Comparison of ENCODE assay signal across 18 cellular contexts in genomic region chr6:110699780-110700179, GRCh38.
A peak's percentile ranks its signal among the peaks of the same experiment; 100 is the strongest.
DNase-seq lines count a peak whose midpoint lies in the region; ATAC-seq, FAIRE-seq and TF ChIP-seq lines count a peak whose summit lies in the region.
"Had no signal": no experiment of that assay in that cellular context is flagged by ENCODE, and none has a peak within 500 bp of the region (broad histone marks: within the 10 kb centered on the region; RNA-seq: fewer than 3 reads in every experiment).

No MANE protein-coding gene starts in this region.

- H3K14ac ChIP-seq in mesenchymal stem cell (ENCODE audit: low read length in 2 of 2): no peak overlapping the region

- H3K4me2 ChIP-seq in A549 (peak overlapping the region; percentile 42; the same call in 2 of the 3 replicates), SK-N-SH (peak overlapping the region; percentile 68; the same call in 1 of the 2 replicates), mesenchymal stem cell (ENCODE audit: low read length, poor library complexity, severe bottlenecking) (no peak overlapping the region)

- intact Hi-C loops in dorsolateral prefrontal cortex (cut with DNase I): loop anchor here in 1 of 2 donors (10.0 kb wide), 1 partner anchor 245 kb away; no protein-coding TSS in a partner anchor

- H3K4ac ChIP-seq in mesenchymal stem cell (ENCODE audit: low read depth in 1 of 2, low read length in 2 of 2): no peak overlapping the region

- H3K79me2 ChIP-seq in SK-N-SH (ENCODE audit: insufficient read depth): peaks cover 20% of the 10 kb centered on the region

- TF ChIP-seq CTCF in A549 (IDR thresholded peaks at IDR 0.05) (no peak), HEK293 (tag by site-specific recombination; IDR thresholded peaks at IDR 0.05) (no peak), SK-N-SH (IDR thresholded peaks at IDR 0.05) (no peak), dorsolateral prefrontal cortex (IDR thresholded peaks at IDR 0.05 in 54 of 56, conservative IDR thresholded peaks at IDR 0.05 in 2 of 56; ENCODE audit: low read depth in 1 of 56, partially characterized antibody in 56 of 56) (no peak)

- H3K27me3 ChIP-seq in SK-N-SH (ENCODE audit: insufficient read depth) (no peaks in the 10 kb centered on the region), mesenchymal stem cell (ENCODE audit: control insufficient read depth in 1 of 2, insufficient read depth in 1 of 2, low read length in 2 of 2) (no peaks in the 10 kb centered on the region), dorsolateral prefrontal cortex (no peaks in the 10 kb centered on the region)
- H3K27me3 ChIP-seq: BE2C had no signal

- WGBS in A549 (ENCODE audit: missing lambda C conversion rate): 77% methylated on average over 3 of the region's 3 CpGs
- 79% methylated on average over 3 of the region's 3 CpGs for WGBS in SK-N-SH (ENCODE audit: low lambda C conversion rate)
- WGBS in mesenchymal stem cell: 84% methylated on average over 3 of the region's 3 CpGs

- FAIRE-seq in A549 (lab: Jason Lieb, UNC): no peak
- FAIRE-seq: G401.6, GM12892 had no signal

- no peak overlapping the region for H2BK5ac ChIP-seq in mesenchymal stem cell (ENCODE audit: low read depth, low read length, poor library complexity, severe bottlenecking)

- TF ChIP-seq POLR2A in A549 (IDR thresholded peaks at IDR 0.05; ENCODE audit: low read length): no peak

- H2AFZ ChIP-seq in SK-N-SH (ENCODE audit: low read depth) (no peak overlapping the region), mesenchymal stem cell (ENCODE audit: low read depth, low read length) (no peak overlapping the region)

- POLR2A ChIA-PET in A549 (lab: Yijun Ruan, JAX) (interaction anchor here (0.6 to 1.4 kb wide), 4 partner anchors 116 to 177 kb away, joined by 3 to 6 read pairs (median 4); partner anchors contain the start of gene CDK19), HEK293 (lab: Yijun Ruan, JAX) (interaction anchor here (0.6 to 1.2 kb wide), 2 partner anchors 175 to 228 kb away, joined by 3 to 4 read pairs; partner anchors contain the start of gene AMD1), SK-N-SH (lab: Yijun Ruan, JAX) (no interaction called here)

- ATAC-seq in A549: no peak
- ATAC-seq: T-helper 17 cell had no signal

- H3K36me3 ChIP-seq in HEK293 (ENCODE audit: control insufficient read depth in 2 of 2, insufficient read depth in 1 of 2, low read length in 2 of 2) (no peaks in the 10 kb centered on the region), SK-N-SH (replicated peaks in 1 of 2; ENCODE audit: control insufficient read depth in 1 of 2, insufficient read depth in 2 of 2, low read length in 1 of 2) (no peaks in the 10 kb centered on the region), mesenchymal stem cell (ENCODE audit: control insufficient read depth in 1 of 2, insufficient read depth in 2 of 2, low read depth in 1 of 2, low read length in 2 of 2) (no peaks in the 10 kb centered on the region)
- H3K36me3 ChIP-seq: BE2C had no signal

- H4K8ac ChIP-seq in mesenchymal stem cell (ENCODE audit: low read length): no peak overlapping the region

- H3K23ac ChIP-seq in mesenchymal stem cell (ENCODE audit: low read length in 2 of 2): no peak overlapping the region

- peaks cover 3% of the 10 kb centered on the region; the same call in 1 of the 3 replicates for H3K9me3 ChIP-seq in A549
- H3K9me3 ChIP-seq in HEK293 (ENCODE audit: control insufficient read depth, insufficient read depth, low read depth, low read length): no peaks in the 10 kb centered on the region
- no peaks in the 10 kb centered on the region for H3K9me3 ChIP-seq in SK-N-SH
- H3K9me3 ChIP-seq in mesenchymal stem cell (ENCODE audit: control insufficient read depth, low read length): no peaks in the 10 kb centered on the region
- H3K9me3 ChIP-seq: BE2C had no signal

- TF ChIP-seq RAD21 in A549 (conservative IDR thresholded peaks at IDR 0.05 in 1 of 2, IDR thresholded peaks at IDR 0.05 in 1 of 2): no peak
- no peak for TF ChIP-seq RAD21 in SK-N-SH (IDR thresholded peaks at IDR 0.05; ENCODE audit: low read length)

- H3F3A ChIP-seq in SK-N-SH (replicated peaks; ENCODE audit: insufficient read depth): peaks cover 44% of the 10 kb centered on the region

- H3K4me1 ChIP-seq in A549 (peaks cover 37% of the 10 kb centered on the region), HEK293 (ENCODE audit: control insufficient read depth, insufficient read depth, low read length) (no peaks in the 10 kb centered on the region), SK-N-SH (ENCODE audit: control insufficient read depth in 1 of 2, insufficient read depth in 2 of 2, low read depth in 1 of 2, low read length in 1 of 2) (no peaks in the 10 kb centered on the region; a peak in 1 of 4 replicates), mesenchymal stem cell (ENCODE audit: control insufficient read depth, insufficient read depth, low read depth, low read length) (no peaks in the 10 kb centered on the region)
- H3K4me1 ChIP-seq: BE2C had no signal

- H2AK5ac ChIP-seq in mesenchymal stem cell (ENCODE audit: low read length, severe bottlenecking): no peak overlapping the region

- CTCF ChIA-PET in A549 (lab: Yijun Ruan, JAX): interaction anchor here (1.3 to 1.8 kb wide), 2 partner anchors 9 to 17 kb away, joined by 5 to 7 read pairs; no protein-coding TSS in a partner anchor
- CTCF ChIA-PET in HEK293 (lab: Yijun Ruan, JAX): interaction anchor here (1.0 kb wide), 1 partner anchor 8 kb away, joined by 4 read pairs; no protein-coding TSS in a partner anchor
- CTCF ChIA-PET in SK-N-SH (lab: Yijun Ruan, JAX): interaction anchor here (1.0 to 2.4 kb wide), 3 partner anchors 17 to 157 kb away, joined by 3 to 10 read pairs (median 3); no protein-coding TSS in a partner anchor

- no peak overlapping the region for H2BK120ac ChIP-seq in mesenchymal stem cell (ENCODE audit: low read depth, low read length)

- TF ChIP-seq EP300 in A549 (IDR thresholded peaks at IDR 0.05): no peak
- TF ChIP-seq EP300 in SK-N-SH (IDR thresholded peaks at IDR 0.05; ENCODE audit: borderline replicate concordance in 1 of 2, low read depth in 1 of 2, low read length in 1 of 2): no peak

- peaks cover 13% of the 10 kb centered on the region for H4K20me1 ChIP-seq in SK-N-SH (ENCODE audit: insufficient read depth)

- H4K91ac ChIP-seq in mesenchymal stem cell (ENCODE audit: low read length): no peak overlapping the region

- no peak overlapping the region for H2BK15ac ChIP-seq in mesenchymal stem cell (ENCODE audit: low read depth, poor library complexity, severe bottlenecking)

- H3K18ac ChIP-seq in mesenchymal stem cell (ENCODE audit: low read depth in 1 of 2, low read length in 2 of 2): no peak overlapping the region

- no peak overlapping the region for H2BK12ac ChIP-seq in mesenchymal stem cell (ENCODE audit: low read length in 2 of 2)

- H3K79me1 ChIP-seq in mesenchymal stem cell (replicated peaks; ENCODE audit: low read length, poor library complexity, severe bottlenecking): peaks cover 7% of the 10 kb centered on the region

- no peaks in the 10 kb centered on the region for H3K9me2 ChIP-seq in SK-N-SH

- H3K27ac ChIP-seq in A549 (peak overlapping the region in 1 of 2 experiments; percentile 79; a peak in 3 of 6 replicates), HEK293 (ENCODE audit: extremely low read depth, low read depth, low read length) (no peak overlapping the region), SK-N-SH (ENCODE audit: low read depth in 2 of 2, low read length in 1 of 2) (peak overlapping the region in 1 of 2 experiments; percentile 86; a peak in 2 of 4 replicates), mesenchymal stem cell (ENCODE audit: low read length, poor library complexity, severe bottlenecking) (no peak overlapping the region), dorsolateral prefrontal cortex (peak overlapping the region in 8 of 59 donors; percentile 0 to 40 (median 26))
- H3K27ac ChIP-seq: SK-N-MC had no signal

- DNase-seq in A549 (ENCODE audit: low read depth in 1 of 2, low spot score in 1 of 2) (no peak), SK-N-SH (no peak), mesenchymal stem cell (no peak), dorsolateral prefrontal cortex (no peak), ecto neural progenitor cell (ENCODE audit: low spot score) (no peak), SHP77 (lab: John Stamatoyannopoulos, UW) (no peak)
- DNase-seq: BE2C; CD4-positive, alpha-beta memory T cell; DMS79 treated with DMSO at 0.1 percent for 48 hours; GOT3; Karpas-422; NCI-H2107; NCI-H510A treated with DMSO at 0.1 percent for 48 hours; T-helper 17 cell had no signal

- H3K9ac ChIP-seq in SK-N-SH (no peak overlapping the region), mesenchymal stem cell (ENCODE audit: low read length) (peak overlapping the region; percentile 7)

- no peak overlapping the region for H3K4me3 ChIP-seq in A549
- no peak overlapping the region for H3K4me3 ChIP-seq in HEK293 (ENCODE audit: low read depth, low read length)
- no peak overlapping the region for H3K4me3 ChIP-seq in SK-N-SH (ENCODE audit: low read depth in 2 of 2, low read length in 1 of 2)
- no peak overlapping the region for H3K4me3 ChIP-seq in mesenchymal stem cell (ENCODE audit: insufficient read depth in 1 of 2, low read depth in 1 of 2, low read length in 2 of 2)
- no peak overlapping the region for H3K4me3 ChIP-seq in dorsolateral prefrontal cortex
- H3K4me3 ChIP-seq: SK-N-MC had no signal

TF ChIP-seq in A549, 52 proteins besides CTCF, POLR2A, EP300 and RAD21 (continues in another document):
- TF ChIP-seq POLR2AphosphoS2 (conservative IDR thresholded peaks at IDR 0.05; ENCODE audit: low read length) (no peak), NPAS2 (CRISPR knock-in tag; IDR thresholded peaks at IDR 0.05; ENCODE audit: borderline replicate concordance) (no peak), CBX2 (IDR thresholded peaks at IDR 0.05; ENCODE audit: borderline replicate concordance, low read depth) (no peak)

TF ChIP-seq in HEK293, 187 proteins besides CTCF, POLR2A, EP300 and RAD21 (continues in another document):
- TF ChIP-seq ZNF658 (tag by site-specific recombination; IDR thresholded peaks at IDR 0.05) (no peak), HOXD13 (CRISPR knock-in tag; IDR thresholded peaks at IDR 0.05; ENCODE audit: borderline replicate concordance) (no peak), GLIS1 (tag by site-specific recombination; IDR thresholded peaks at IDR 0.05) (no peak), ZNF830 (tag by site-specific recombination; IDR thresholded peaks at IDR 0.05; ENCODE audit: low read depth) (no peak), ZNF157 (tag by site-specific recombination; IDR thresholded peaks at IDR 0.05) (no peak), MZF1 (tag by site-specific recombination; IDR thresholded peaks at IDR 0.05; ENCODE audit: borderline replicate concordance) (no peak), ZNF114 (tag by site-specific recombination; IDR thresholded peaks at IDR 0.05) (no peak)
